9 cellular contexts compared by ENCODE assay signal in the genomic region with DNA sequence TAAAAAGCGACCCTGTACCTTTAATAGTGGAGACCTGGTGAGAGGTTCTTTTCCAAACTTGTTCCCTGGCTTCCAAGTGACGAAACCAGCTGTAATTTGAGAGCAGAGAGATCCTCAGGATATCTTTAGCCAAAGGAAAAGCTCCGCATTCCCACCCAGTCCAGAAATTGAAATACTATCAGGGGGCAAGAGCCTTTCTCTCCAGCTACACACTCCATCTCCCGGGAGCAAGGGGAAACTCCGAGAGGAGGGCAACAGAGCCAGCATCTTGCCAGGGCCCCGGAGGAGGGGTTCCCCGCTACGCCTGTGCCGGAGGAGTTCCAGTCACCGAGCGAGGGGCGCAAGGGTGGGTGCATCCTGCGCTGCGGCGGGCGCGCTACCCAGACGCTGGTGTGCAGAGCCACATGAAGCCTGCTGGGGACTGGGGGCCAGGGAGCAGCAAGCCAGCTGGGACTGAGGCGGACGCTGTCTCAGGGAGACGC. TPM values are rescaled to one million over a fixed set of nuclear protein-coding genes. Genes with fewer than 3 reads are reported as not detected.
DNase-seq lines count a peak whose midpoint lies in the region; ATAC-seq, FAIRE-seq and TF ChIP-seq lines count a peak whose summit lies in the region.
"Had no signal": no experiment of that assay in that cellular context is flagged by ENCODE, and none has a peak within 500 bp of the region (broad histone marks: within the 10 kb centered on the region; RNA-seq: fewer than 3 reads in every experiment).

A gene (plus strand): TSS at position 148 of the 482 bp plus-strand sequence. CDS start 415 bp downstream, outside the sequence.

- H3K27ac ChIP-seq in iPS-20b (ENCODE audit: low read length) = no peak within 1 kb of the TSS

- H3K4me3 ChIP-seq in bronchial epithelial cell (ENCODE audit: low read depth, low read length) (peak within 1 kb of the TSS; percentile 70), iPS-20b (ENCODE audit: low read length) (peak within 1 kb of the TSS; percentile 67), skeletal muscle cell (ENCODE audit: low read depth, low read length) (peak within 1 kb of the TSS; percentile 81)

- no peak for TF ChIP-seq CTCF in bronchial epithelial cell (IDR thresholded peaks at IDR 0.05; ENCODE audit: insufficient read depth, low read length, severe bottlenecking)

- peak; percentile 9 for DNase-seq in GOT3 (lab: John Stamatoyannopoulos, UW)
- DNase-seq in bronchial epithelial cell (ENCODE audit: low read depth) = peak; percentile 35
- DNase-seq in skeletal muscle cell (ENCODE audit: low read depth) = no peak
- no peak for DNase-seq in activated CD4-positive, alpha-beta T cell treated with anti-CD3 and anti-CD28 coated beads for 48 hours

- no peaks in the 10 kb centered on the region for H3K4me1 ChIP-seq in iPS-20b (ENCODE audit: insufficient read depth, low read length)

- ATAC-seq in HG03354 (IDR thresholded peaks at IDR 0.05; ENCODE audit: poor library complexity, severe bottlenecking, unreplicated experiment) (no peak), HG03097 (IDR thresholded peaks at IDR 0.05; ENCODE audit: low FRiP score, unreplicated experiment) (no peak), HG03175 (IDR thresholded peaks at IDR 0.05; ENCODE audit: unreplicated experiment) (no peak)

- FAIRE-seq in bronchial epithelial cell (lab: Jason Lieb, UNC) = no peak

- H3K36me3 ChIP-seq in bronchial epithelial cell (ENCODE audit: control insufficient read depth, insufficient read depth, low read length) (no peaks in the 10 kb centered on the region), iPS-20b (ENCODE audit: insufficient read depth, low read depth, low read length) (no peaks in the 10 kb centered on the region)

- no peaks in the 10 kb centered on the region for H3K27me3 ChIP-seq in bronchial epithelial cell (ENCODE audit: control insufficient read depth, insufficient read depth, low read length)
- peaks cover 20% of the 10 kb centered on the region for H3K27me3 ChIP-seq in iPS-20b (ENCODE audit: insufficient read depth, low read length)

- H3K9me3 ChIP-seq in iPS-20b (ENCODE audit: insufficient read depth, low read depth, low read length) = no peaks in the 10 kb centered on the region

- H3K9ac ChIP-seq in iPS-20b (ENCODE audit: low read depth, low read length) = peak within 1 kb of the TSS; percentile 33; the same call in 1 of the 2 replicates

RNA-seq across cellular contexts. Expression of the gene that starts here (rescaled TPM):
- 14.2 and 33.4 TPM in 2 replicates for total RNA-seq in bronchial epithelial cell
- total RNA-seq: pulmonary artery endothelial cell had no signal

Comparison
In these comparisons a context has a peak if more than half of its experiments do, and no peak if none do; other contexts are left out.
1. DNase-seq: peak in GOT3 (single experiment) and bronchial epithelial cell (single experiment); none in skeletal muscle cell (single experiment) and activated CD4-positive, alpha-beta T cell treated with anti-CD3 and anti-CD28 coated beads for 48 hours (single experiment).
2. Peak in every context shown above with its lines, with median percentiles within 50 percentile points of each other: H3K4me3 ChIP-seq.